In genomic region chr9:35972093-35972492, GRCh38 we compare ENCODE assay signal across 1 cellular context.
TF ChIP-seq lines count a peak whose summit lies in the region.

No MANE protein-coding gene starts in this region.

TF ChIP-seq in H1, 55 proteins besides CTCF, POLR2A, EP300 and RAD21 (continued from another document):
- TF ChIP-seq BRCA1 (IDR thresholded peaks at IDR 0.05; ENCODE audit: low read depth, low read length), result no peak
- TF ChIP-seq EGR1 (IDR thresholded peaks at IDR 0.05; ENCODE audit: borderline replicate concordance, low read depth, low read length), result peak; percentile 39; the same call in 1 of the 2 replicates
